In the genomic region with DNA sequence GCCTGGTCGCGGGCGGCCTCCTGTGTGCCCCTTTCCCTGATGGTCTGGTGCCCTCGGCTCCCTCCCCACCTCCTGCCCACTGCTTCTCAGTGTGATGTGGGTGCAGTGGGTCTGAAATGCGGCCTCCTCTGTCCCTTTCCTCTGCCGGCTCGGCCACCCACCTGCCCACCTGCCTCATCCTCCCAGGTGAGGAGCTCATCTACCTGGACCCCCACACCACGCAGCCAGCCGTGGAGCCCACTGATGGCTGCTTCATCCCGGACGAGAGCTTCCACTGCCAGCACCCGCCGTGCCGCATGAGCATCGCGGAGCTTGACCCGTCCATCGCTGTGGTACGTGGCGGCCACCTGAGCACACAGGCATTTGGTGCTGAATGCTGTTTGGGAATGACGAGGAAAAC, we compare ENCODE assay signal across 1 cellular context.
TF ChIP-seq lines count a peak whose summit lies in the region.

No MANE protein-coding gene starts in this region.

TF ChIP-seq in HepG2, 621 proteins besides CTCF, POLR2A, EP300 and RAD21:
- peak; percentile 12 for TF ChIP-seq RBM22 (optimal IDR thresholded peaks at IDR 0.05; ENCODE audit: low read length)
- TF ChIP-seq ZNF331 (CRISPR knock-in tag; IDR thresholded peaks at IDR 0.05): no peak
- TF ChIP-seq, protein P1, sequence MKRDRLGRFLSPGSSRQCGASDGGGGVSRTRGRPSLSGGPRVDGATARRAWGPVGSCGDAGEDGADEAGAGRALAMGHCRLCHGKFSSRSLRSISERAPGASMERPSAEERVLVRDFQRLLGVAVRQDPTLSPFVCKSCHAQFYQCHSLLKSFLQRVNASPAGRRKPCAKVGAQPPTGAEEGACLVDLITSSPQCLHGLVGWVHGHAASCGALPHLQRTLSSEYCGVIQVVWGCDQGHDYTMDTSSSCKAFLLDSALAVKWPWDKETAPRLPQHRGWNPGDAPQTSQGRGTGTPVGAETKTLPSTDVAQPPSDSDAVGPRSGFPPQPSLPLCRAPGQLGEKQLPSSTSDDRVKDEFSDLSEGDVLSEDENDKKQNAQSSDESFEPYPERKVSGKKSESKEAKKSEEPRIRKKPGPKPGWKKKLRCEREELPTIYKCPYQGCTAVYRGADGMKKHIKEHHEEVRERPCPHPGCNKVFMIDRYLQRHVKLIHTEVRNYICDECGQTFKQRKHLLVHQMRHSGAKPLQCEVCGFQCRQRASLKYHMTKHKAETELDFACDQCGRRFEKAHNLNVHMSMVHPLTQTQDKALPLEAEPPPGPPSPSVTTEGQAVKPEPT (CRISPR knock-in tag; IDR thresholded peaks at IDR 0.05; ENCODE audit: low read depth): no peak
- TF ChIP-seq ZNF788 (CRISPR knock-in tag; IDR thresholded peaks at IDR 0.05; ENCODE audit: borderline replicate concordance): no peak
- no peak for TF ChIP-seq HNRNPK (IDR thresholded peaks at IDR 0.05; ENCODE audit: low read depth, low read length, poor library complexity, severe bottlenecking)
- TF ChIP-seq, protein P2, sequence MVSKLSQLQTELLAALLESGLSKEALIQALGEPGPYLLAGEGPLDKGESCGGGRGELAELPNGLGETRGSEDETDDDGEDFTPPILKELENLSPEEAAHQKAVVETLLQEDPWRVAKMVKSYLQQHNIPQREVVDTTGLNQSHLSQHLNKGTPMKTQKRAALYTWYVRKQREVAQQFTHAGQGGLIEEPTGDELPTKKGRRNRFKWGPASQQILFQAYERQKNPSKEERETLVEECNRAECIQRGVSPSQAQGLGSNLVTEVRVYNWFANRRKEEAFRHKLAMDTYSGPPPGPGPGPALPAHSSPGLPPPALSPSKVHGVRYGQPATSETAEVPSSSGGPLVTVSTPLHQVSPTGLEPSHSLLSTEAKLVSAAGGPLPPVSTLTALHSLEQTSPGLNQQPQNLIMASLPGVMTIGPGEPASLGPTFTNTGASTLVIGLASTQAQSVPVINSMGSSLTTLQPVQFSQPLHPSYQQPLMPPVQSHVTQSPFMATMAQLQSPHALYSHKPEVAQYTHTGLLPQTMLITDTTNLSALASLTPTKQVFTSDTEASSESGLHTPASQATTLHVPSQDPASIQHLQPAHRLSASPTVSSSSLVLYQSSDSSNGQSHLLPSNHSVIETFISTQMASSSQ (IDR thresholded peaks at IDR 0.05; ENCODE audit: low read depth): no peak
- TF ChIP-seq, protein P2 (CRISPR knock-in tag; IDR thresholded peaks at IDR 0.05; ENCODE audit: borderline replicate concordance): no peak
- TF ChIP-seq ZSCAN25 (CRISPR knock-in tag; IDR thresholded peaks at IDR 0.05): no peak
- TF ChIP-seq KLF16 (CRISPR knock-in tag; IDR thresholded peaks at IDR 0.05): no peak
- no peak for TF ChIP-seq SP5 (CRISPR knock-in tag; IDR thresholded peaks at IDR 0.05; ENCODE audit: borderline replicate concordance, low read depth)
- no peak for TF ChIP-seq ATAD3A (CRISPR knock-in tag; IDR thresholded peaks at IDR 0.05)
- TF ChIP-seq EED (CRISPR knock-in tag; IDR thresholded peaks at IDR 0.05): no peak
- TF ChIP-seq, protein P3, sequence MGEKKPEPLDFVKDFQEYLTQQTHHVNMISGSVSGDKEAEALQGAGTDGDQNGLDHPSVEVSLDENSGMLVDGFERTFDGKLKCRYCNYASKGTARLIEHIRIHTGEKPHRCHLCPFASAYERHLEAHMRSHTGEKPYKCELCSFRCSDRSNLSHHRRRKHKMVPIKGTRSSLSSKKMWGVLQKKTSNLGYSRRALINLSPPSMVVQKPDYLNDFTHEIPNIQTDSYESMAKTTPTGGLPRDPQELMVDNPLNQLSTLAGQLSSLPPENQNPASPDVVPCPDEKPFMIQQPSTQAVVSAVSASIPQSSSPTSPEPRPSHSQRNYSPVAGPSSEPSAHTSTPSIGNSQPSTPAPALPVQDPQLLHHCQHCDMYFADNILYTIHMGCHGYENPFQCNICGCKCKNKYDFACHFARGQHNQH (CRISPR knock-in tag; IDR thresholded peaks at IDR 0.05): no peak
- TF ChIP-seq ZNF782 (CRISPR knock-in tag; IDR thresholded peaks at IDR 0.05; ENCODE audit: borderline replicate concordance): no peak
- no peak for TF ChIP-seq ZNF652 (CRISPR knock-in tag; IDR thresholded peaks at IDR 0.05; ENCODE audit: borderline replicate concordance, low read depth)
- peak; percentile 39 for TF ChIP-seq AGO2 (optimal IDR thresholded peaks at IDR 0.05; ENCODE audit: low read depth, low read length)
- TF ChIP-seq, protein P4, sequence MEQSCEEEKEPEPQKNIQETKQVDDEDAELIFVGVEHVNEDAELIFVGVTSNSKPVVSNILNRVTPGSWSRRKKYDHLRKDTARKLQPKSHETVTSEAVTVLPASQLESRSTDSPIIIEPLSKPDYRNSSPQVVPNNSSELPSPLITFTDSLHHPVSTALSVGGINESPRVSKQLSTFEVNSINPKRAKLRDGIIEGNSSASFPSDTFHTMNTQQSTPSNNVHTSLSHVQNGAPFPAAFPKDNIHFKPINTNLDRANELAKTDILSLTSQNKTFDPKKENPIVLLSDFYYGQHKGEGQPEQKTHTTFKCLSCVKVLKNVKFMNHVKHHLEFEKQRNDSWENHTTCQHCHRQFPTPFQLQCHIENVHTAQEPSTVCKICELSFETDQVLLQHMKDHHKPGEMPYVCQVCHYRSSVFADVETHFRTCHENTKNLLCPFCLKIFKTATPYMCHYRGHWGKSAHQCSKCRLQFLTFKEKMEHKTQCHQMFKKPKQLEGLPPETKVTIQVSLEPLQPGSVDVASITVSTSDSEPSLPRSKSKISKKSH (CRISPR knock-in tag; IDR thresholded peaks at IDR 0.05; ENCODE audit: borderline replicate concordance): 0 out of 2 replicates have a peak, but pooled peaks have one; percentile 20
- no peak for TF ChIP-seq KAT8 (CRISPR knock-in tag; IDR thresholded peaks at IDR 0.05)
- TF ChIP-seq, protein P5, sequence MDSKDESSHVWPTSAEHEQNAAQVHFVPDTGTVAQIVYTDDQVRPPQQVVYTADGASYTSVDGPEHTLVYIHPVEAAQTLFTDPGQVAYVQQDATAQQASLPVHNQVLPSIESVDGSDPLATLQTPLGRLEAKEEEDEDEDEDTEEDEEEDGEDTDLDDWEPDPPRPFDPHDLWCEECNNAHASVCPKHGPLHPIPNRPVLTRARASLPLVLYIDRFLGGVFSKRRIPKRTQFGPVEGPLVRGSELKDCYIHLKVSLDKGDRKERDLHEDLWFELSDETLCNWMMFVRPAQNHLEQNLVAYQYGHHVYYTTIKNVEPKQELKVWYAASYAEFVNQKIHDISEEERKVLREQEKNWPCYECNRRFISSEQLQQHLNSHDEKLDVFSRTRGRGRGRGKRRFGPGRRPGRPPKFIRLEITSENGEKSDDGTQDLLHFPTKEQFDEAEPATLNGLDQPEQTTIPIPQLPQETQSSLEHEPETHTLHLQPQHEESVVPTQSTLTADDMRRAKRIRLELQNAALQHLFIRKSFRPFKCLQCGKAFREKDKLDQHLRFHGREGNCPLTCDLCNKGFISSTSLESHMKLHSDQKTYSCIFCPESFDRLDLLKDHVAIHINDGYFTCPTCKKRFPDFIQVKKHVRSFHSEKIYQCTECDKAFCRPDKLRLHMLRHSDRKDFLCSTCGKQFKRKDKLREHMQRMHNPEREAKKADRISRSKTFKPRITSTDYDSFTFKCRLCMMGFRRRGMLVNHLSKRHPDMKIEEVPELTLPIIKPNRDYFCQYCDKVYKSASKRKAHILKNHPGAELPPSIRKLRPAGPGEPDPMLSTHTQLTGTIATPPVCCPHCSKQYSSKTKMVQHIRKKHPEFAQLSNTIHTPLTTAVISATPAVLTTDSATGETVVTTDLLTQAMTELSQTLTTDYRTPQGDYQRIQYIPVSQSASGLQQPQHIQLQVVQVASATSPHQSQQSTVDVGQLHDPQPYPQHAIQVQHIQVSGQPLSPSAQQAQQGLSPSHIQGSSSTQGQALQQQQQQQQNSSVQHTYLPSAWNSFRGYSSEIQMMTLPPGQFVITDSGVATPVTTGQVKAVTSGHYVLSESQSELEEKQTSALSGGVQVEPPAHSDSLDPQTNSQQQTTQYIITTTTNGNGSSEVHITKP (CRISPR knock-in tag; IDR thresholded peaks at IDR 0.05; ENCODE audit: low read depth): no peak
- TF ChIP-seq SP4 (CRISPR knock-in tag; IDR thresholded peaks at IDR 0.05): 0 out of 2 replicates have a peak, but pooled peaks have one; percentile 12
